In the genomic region with DNA sequence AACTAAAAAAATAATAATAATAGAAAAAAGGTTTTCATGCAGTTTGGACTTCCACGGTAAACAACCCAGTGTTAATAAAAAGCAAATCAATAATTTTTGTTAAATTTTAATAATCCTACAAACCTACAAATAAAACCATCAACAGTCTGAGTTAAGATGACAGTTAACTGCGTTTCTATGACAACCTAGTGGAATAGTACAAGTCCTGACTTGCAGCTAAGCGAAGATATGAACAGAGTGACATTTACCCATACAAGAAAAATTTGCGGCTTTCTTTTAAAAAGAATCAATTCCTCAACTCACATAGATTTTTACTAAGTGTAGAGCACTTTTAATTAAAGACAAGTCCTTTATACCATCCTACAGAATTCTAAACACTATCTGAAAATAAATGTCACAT, we compare ENCODE assay signal across 14 cellular contexts. TPM values are rescaled to one million over a fixed set of nuclear protein-coding genes. Genes with fewer than 3 reads are reported as not detected.
A peak's percentile ranks its signal among the peaks of the same experiment; 100 is the strongest.
DNase-seq lines count a peak whose midpoint lies in the region; ATAC-seq and TF ChIP-seq lines count a peak whose summit lies in the region.
"Had no signal": no experiment of that assay in that cellular context is flagged by ENCODE, and none has a peak within 500 bp of the region (broad histone marks: within the 10 kb centered on the region; RNA-seq: fewer than 3 reads in every experiment).

No MANE protein-coding gene starts in this region.

- ATAC-seq in left lobe of liver = peak; percentile 55
- ATAC-seq in GM18870 (IDR thresholded peaks at IDR 0.05; ENCODE audit: unreplicated experiment) = no peak
- no peak for ATAC-seq in GM19452 (IDR thresholded peaks at IDR 0.05; ENCODE audit: unreplicated experiment)
- ATAC-seq: Panc1 had no signal

- H3K27ac ChIP-seq in Karpas-422 (ENCODE audit: low read length) = no peak overlapping the region
- H3K27ac ChIP-seq: C4-2B had no signal

- TF ChIP-seq CTCF in brain (conservative IDR thresholded peaks at IDR 0.05) = no peak

- H3K9me3 ChIP-seq in Karpas-422 (ENCODE audit: low read length) = no peaks in the 10 kb centered on the region

- H3K27me3 ChIP-seq in Karpas-422 (ENCODE audit: low read length) = no peaks in the 10 kb centered on the region

- no peak overlapping the region for H2AFZ ChIP-seq in Karpas-422 (ENCODE audit: low read length)

- peaks cover 7% of the 10 kb centered on the region for H3K36me3 Mint-ChIP-seq in brain

- H3K4me3 ChIP-seq in Karpas-422 (ENCODE audit: low read length) = no peak overlapping the region

- no peak overlapping the region for H3K9ac ChIP-seq in Karpas-422 (ENCODE audit: low read length)

- DNase-seq in Karpas-422 (no peak), NCI-H69 (lab: John Stamatoyannopoulos, UW) (peak; percentile 14), left lobe of liver (ENCODE audit: low spot score) (no peak), NCI-H2227 (lab: John Stamatoyannopoulos, UW; ENCODE audit: unreplicated experiment) (no peak), kidney tubule cell (ENCODE audit: low spot score) (no peak)
- DNase-seq: ACHN, DMS79, NCI-H1930, NCI-H510A treated with DMSO at 0.1 percent for 48 hours had no signal

- no peaks in the 10 kb centered on the region for H3K27me3 Mint-ChIP-seq in brain

- peaks cover 49% of the 10 kb centered on the region for H3K4me1 Mint-ChIP-seq in brain

- H3K4me2 ChIP-seq in Karpas-422 (ENCODE audit: low read depth, low read length, poor library complexity, severe bottlenecking) = peak overlapping the region; percentile 18

- peak overlapping the region in 3 of 5 experiments; percentile 64 to 95 (median 94) for H3K27ac Mint-ChIP-seq in brain

- H3K4me3 Mint-ChIP-seq in brain = peak overlapping the region in 2 of 5 experiments; percentile 53 to 63

- peaks cover 9% of the 10 kb centered on the region for H4K20me1 ChIP-seq in Karpas-422 (ENCODE audit: insufficient read depth, low read depth, low read length)

- H3K4me1 ChIP-seq in Karpas-422 (ENCODE audit: low read length) = peaks cover 23% of the 10 kb centered on the region

- no peaks in the 10 kb centered on the region for H3K36me3 ChIP-seq in Karpas-422 (ENCODE audit: insufficient read depth, low read length)

- H3K79me2 ChIP-seq in Karpas-422 (ENCODE audit: low read length) = peaks cover 45% of the 10 kb centered on the region

- H3K9me2 ChIP-seq in Karpas-422 (replicated peaks; ENCODE audit: insufficient read depth, low read length) = no peaks in the 10 kb centered on the region

- no peaks in the 10 kb centered on the region for H3K9me3 Mint-ChIP-seq in brain

RNA-seq across cellular contexts. Expression of a gene that starts 35.6 kb away (rescaled TPM):
- 71.6 and 98.1 TPM in 2 replicates for total RNA-seq in Karpas-422 (2014; rRNA removed; shearing (Covaris generic); ENCODE audit: low replicate concordance)
- polyA plus RNA-seq in brain (ENCODE audit: insufficient read depth, low read depth, low replicate concordance) = 32.5 TPM
- total RNA-seq in left lobe of liver = 33.9 TPM
